ENCODE assay signal across 8 cellular contexts in the genomic region with DNA sequence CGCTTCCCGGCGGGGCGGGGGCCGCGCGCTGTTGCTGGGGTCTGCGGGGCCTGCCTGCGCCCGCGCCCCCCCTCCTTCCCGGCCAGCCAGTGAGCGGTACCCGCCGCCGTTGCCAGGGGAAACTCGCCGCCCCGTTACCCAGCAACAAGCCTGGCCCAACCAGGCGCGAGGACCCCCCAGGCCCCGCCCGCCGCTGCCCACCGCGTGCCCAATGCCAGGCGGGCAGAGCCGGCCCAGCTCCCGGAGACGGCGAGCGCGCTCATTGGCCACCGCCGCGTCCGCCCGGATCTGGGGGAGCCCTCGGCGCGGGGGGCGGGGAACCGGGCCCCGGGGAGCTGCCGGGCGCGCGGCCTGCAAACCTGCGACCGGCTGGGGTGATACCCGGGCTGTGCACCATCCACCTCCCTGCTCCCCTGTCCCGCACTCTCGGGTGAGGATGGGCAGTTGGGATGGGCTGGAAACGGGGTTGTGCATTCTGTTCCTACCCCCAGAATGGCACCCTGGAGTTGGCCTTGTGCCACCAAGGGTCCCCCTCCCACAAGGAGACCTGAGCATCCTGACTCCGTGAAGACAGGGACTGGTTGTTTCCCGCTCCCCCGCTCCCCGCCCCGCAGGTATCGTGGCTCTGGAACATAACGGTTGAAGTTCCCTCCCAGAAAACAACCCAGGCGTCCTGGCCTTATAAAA. TPM values are rescaled to one million over a fixed set of nuclear protein-coding genes. Genes with fewer than 3 reads are reported as not detected.
DNase-seq lines count a peak whose midpoint lies in the region; ATAC-seq and TF ChIP-seq lines count a peak whose summit lies in the region.

No MANE protein-coding gene starts in this region.

- peaks cover 31% of the 10 kb centered on the region for H3K4me1 Mint-ChIP-seq in CD8-positive, alpha-beta T cell (ENCODE audit: low read depth)
- peaks cover 22% of the 10 kb centered on the region for H3K4me1 Mint-ChIP-seq in activated CD4-positive, alpha-beta memory T cell treated with anti-CD3 and anti-CD28 coated beads, Interleukin-2, amount 10 ng/mL, durations not matched to agents 7 days and 5 days
- H3K4me1 Mint-ChIP-seq in endodermal cell, result peaks cover 3% of the 10 kb centered on the region
- H3K4me1 Mint-ChIP-seq in naive B cell, result peaks cover 5 to 28% (median 6%) of the 10 kb centered on the region in 3 donors

- peak overlapping the region; percentile 31 for H3K4me3 ChIP-seq in CD8-positive, alpha-beta T cell (ENCODE audit: low read depth, low read length)
- no peak overlapping the region for H3K4me3 ChIP-seq in endodermal cell (ENCODE audit: low read length)
- H3K4me3 ChIP-seq in aorta (ENCODE audit: low read length in 2 of 2), result no peak overlapping the region

- peak; percentile 13 for ATAC-seq in CD8-positive, alpha-beta T cell
- ATAC-seq in naive B cell (ENCODE audit: low read depth in 2 of 2) (peak; percentile 38 to 39), aorta (ENCODE audit: low FRiP score) (no peak)

- H3K36me3 Mint-ChIP-seq in CD8-positive, alpha-beta T cell, result no peaks in the 10 kb centered on the region
- H3K36me3 Mint-ChIP-seq in activated CD4-positive, alpha-beta memory T cell treated with anti-CD3 and anti-CD28 coated beads, Interleukin-2, amount 10 ng/mL, durations not matched to agents 7 days and 5 days (ENCODE audit: low read depth), result no peaks in the 10 kb centered on the region
- H3K36me3 Mint-ChIP-seq in endodermal cell (ENCODE audit: low read depth) (no peaks in the 10 kb centered on the region), naive B cell (peaks cover 0 to 4% of the 10 kb centered on the region in 2 donors)

- peak overlapping the region; percentile 14 for H3K27ac ChIP-seq in CD8-positive, alpha-beta T cell (ENCODE audit: low read depth, low read length)
- H3K27ac ChIP-seq in endodermal cell (ENCODE audit: low read depth, low read length) (no peak overlapping the region), aorta (ENCODE audit: low read depth in 1 of 2, low read length in 2 of 2) (no peak overlapping the region)

- peaks cover 49% of the 10 kb centered on the region for H3K4me1 ChIP-seq in CD8-positive, alpha-beta T cell (ENCODE audit: insufficient read depth, low read length)
- peaks cover 6% of the 10 kb centered on the region for H3K4me1 ChIP-seq in endodermal cell (ENCODE audit: control insufficient read depth, insufficient read depth, low read length)
- no peaks in the 10 kb centered on the region for H3K4me1 ChIP-seq in aorta (ENCODE audit: control insufficient read depth in 1 of 2, insufficient read depth in 2 of 2, low read length in 2 of 2)

- no peaks in the 10 kb centered on the region for H3K36me3 ChIP-seq in CD8-positive, alpha-beta T cell (ENCODE audit: insufficient read depth, low read length)
- no peaks in the 10 kb centered on the region for H3K36me3 ChIP-seq in endodermal cell (ENCODE audit: control insufficient read depth, insufficient read depth, low read length)
- H3K36me3 ChIP-seq in aorta (ENCODE audit: control insufficient read depth in 1 of 2, insufficient read depth in 2 of 2, low read length in 1 of 2), result no peaks in the 10 kb centered on the region

- peak; percentile 30 to 77 (median 64) for DNase-seq in CD8-positive, alpha-beta T cell
- DNase-seq in NCI-H1105 (lab: John Stamatoyannopoulos, UW) (peak; percentile 89), endodermal cell (peak; percentile 87), naive B cell (peak; percentile 62), aorta (peak; percentile 83 to 93), HCEC 1CT (no peak), NCI-H2029 (lab: John Stamatoyannopoulos, UW) (no peak)
- DNase-seq in activated CD4-positive, alpha-beta memory T cell treated with anti-CD3 and anti-CD28 coated beads, Interleukin-2, amount 10 ng/mL, durations not matched to agents 7 days and 5 days, result peak; percentile 61

- CTCF ChIA-PET in CD8-positive, alpha-beta T cell (lab: Charles Lee), result interaction anchor here (1.3 to 3.7 kb wide), 4 partner anchors 8 to 29 kb away, joined by 3 to 21 read pairs (median 7); no protein-coding TSS in a partner anchor
- CTCF ChIA-PET in activated CD4-positive, alpha-beta memory T cell treated with anti-CD3 and anti-CD28 coated beads, Interleukin-2, amount 10 ng/mL, durations not matched to agents 7 days and 5 days (lab: Charles Lee), result interaction anchor here (1.4 to 1.5 kb wide), 2 partner anchors 8 to 29 kb away, joined by 3 read pairs; no protein-coding TSS in a partner anchor

- 5 to 9% methylated on average over 15 to 62 of the region's 62 CpGs for WGBS in endodermal cell (ENCODE audit: insufficient coverage in 1 of 2, insufficient read length in 1 of 2), 2 experiments
- WGBS in aorta, 2 donors, result 2% methylated on average over 37 to 62 of the region's 62 CpGs

- H3K27ac Mint-ChIP-seq in CD8-positive, alpha-beta T cell, result no peak overlapping the region
- H3K27ac Mint-ChIP-seq in activated CD4-positive, alpha-beta memory T cell treated with anti-CD3 and anti-CD28 coated beads, Interleukin-2, amount 10 ng/mL, durations not matched to agents 7 days and 5 days, result no peak overlapping the region
- no peak overlapping the region for H3K27ac Mint-ChIP-seq in endodermal cell
- peak overlapping the region in 2 of 6 donors; percentile 61 to 85 for H3K27ac Mint-ChIP-seq in naive B cell

- no peaks in the 10 kb centered on the region for H3K9me3 Mint-ChIP-seq in CD8-positive, alpha-beta T cell
- no peaks in the 10 kb centered on the region for H3K9me3 Mint-ChIP-seq in activated CD4-positive, alpha-beta memory T cell treated with anti-CD3 and anti-CD28 coated beads, Interleukin-2, amount 10 ng/mL, durations not matched to agents 7 days and 5 days
- no peaks in the 10 kb centered on the region for H3K9me3 Mint-ChIP-seq in endodermal cell
- peaks cover 0 to 4% (median 0%) of the 10 kb centered on the region in 7 donors for H3K9me3 Mint-ChIP-seq in naive B cell

- intact Hi-C loops in CD8-positive, alpha-beta T cell (cut with DNase I, micrococcal nuclease), result loop anchor here in 1 of 2 experiments (1.0 kb wide), 1 partner anchor 8 kb away; a partner anchor contains a TSS
- intact Hi-C loops in aorta (cut with DNase I), result loop anchor here in 1 of 2 donors (10.0 kb wide), 2 partner anchors 45 to 165 kb away; no protein-coding TSS in a partner anchor

- H3K27me3 Mint-ChIP-seq in CD8-positive, alpha-beta T cell (ENCODE audit: low read depth), result no peaks in the 10 kb centered on the region
- H3K27me3 Mint-ChIP-seq in activated CD4-positive, alpha-beta memory T cell treated with anti-CD3 and anti-CD28 coated beads, Interleukin-2, amount 10 ng/mL, durations not matched to agents 7 days and 5 days, result peaks cover 11% of the 10 kb centered on the region
- H3K27me3 Mint-ChIP-seq in endodermal cell (ENCODE audit: insufficient read depth) (peaks cover 37% of the 10 kb centered on the region), naive B cell (peaks cover 7 to 26% (median 12%) of the 10 kb centered on the region in 3 donors)

- TF ChIP-seq CTCF in CD8-positive, alpha-beta T cell (IDR thresholded peaks at IDR 0.05), result no peak
- no peak for TF ChIP-seq CTCF in endodermal cell (conservative IDR thresholded peaks at IDR 0.05)

- POLR2A ChIA-PET in CD8-positive, alpha-beta T cell (lab: Charles Lee), result interaction anchor here (0.7 to 2.2 kb wide), 4 partner anchors 13 to 85 kb away, joined by 3 to 9 read pairs (median 5); no protein-coding TSS in a partner anchor
- POLR2A ChIA-PET in activated CD4-positive, alpha-beta memory T cell treated with anti-CD3 and anti-CD28 coated beads, Interleukin-2, amount 10 ng/mL, durations not matched to agents 7 days and 5 days (lab: Charles Lee), result interaction anchor here (0.9 to 2.7 kb wide), 12 partner anchors 8 to 639 kb away, joined by 3 to 18 read pairs (median 4); a partner anchor contains a TSS

- no peaks in the 10 kb centered on the region for H3K27me3 ChIP-seq in CD8-positive, alpha-beta T cell (ENCODE audit: insufficient read depth, low read length)
- H3K27me3 ChIP-seq in endodermal cell (ENCODE audit: control insufficient read depth, insufficient read depth, low read length, poor library complexity, severe bottlenecking) (peaks cover 44% of the 10 kb centered on the region), aorta (ENCODE audit: control insufficient read depth in 1 of 2, insufficient read depth in 2 of 2, low read length in 1 of 2) (no peaks in the 10 kb centered on the region)

- no peak overlapping the region for H3K9ac ChIP-seq in endodermal cell (ENCODE audit: extremely low read depth, low read length, poor library complexity, severe bottlenecking)

- peak overlapping the region; percentile 35 for H3K4me3 Mint-ChIP-seq in CD8-positive, alpha-beta T cell
- no peak overlapping the region for H3K4me3 Mint-ChIP-seq in activated CD4-positive, alpha-beta memory T cell treated with anti-CD3 and anti-CD28 coated beads, Interleukin-2, amount 10 ng/mL, durations not matched to agents 7 days and 5 days
- H3K4me3 Mint-ChIP-seq in endodermal cell (peak overlapping the region; percentile 38), naive B cell (peak overlapping the region in 5 of 8 donors; percentile 16 to 80 (median 59))

- H3K9me3 ChIP-seq in CD8-positive, alpha-beta T cell (ENCODE audit: low read length), result no peaks in the 10 kb centered on the region
- H3K9me3 ChIP-seq in endodermal cell (ENCODE audit: control insufficient read depth, low read length), result no peaks in the 10 kb centered on the region
- H3K9me3 ChIP-seq in aorta (ENCODE audit: control insufficient read depth, low read length), result no peaks in the 10 kb centered on the region

RNA-seq across cellular contexts. Expression of a gene that starts 8.8 kb away (rescaled TPM):
- total RNA-seq in CD8-positive, alpha-beta T cell, result 10 to 100 TPM; 29.3 to 30.2 TPM
- 10 to 100 TPM; 17.3 to 19.0 TPM for total RNA-seq in activated CD4-positive, alpha-beta memory T cell treated with anti-CD3 and anti-CD28 coated beads, Interleukin-2, amount 10 ng/mL, durations not matched to agents 7 days and 5 days
- total RNA-seq in endodermal cell (10 to 100 TPM in 1 of 2 donors, 1 to 10 TPM in 1; 8.8 to 13.4 TPM), aorta (1 to 10 TPM; 8.0 to 8.6 TPM)
- 25.1 TPM for polyA plus RNA-seq in endodermal cell (2013, experiment 1 of 2)
- polyA plus RNA-seq in endodermal cell (2013, experiment 2 of 2), result 23.6 TPM
- polyA plus RNA-seq in naive B cell (ENCODE audit: low read depth in 6 of 6) (1 to 10 TPM in 2 of 6 donors, under 1 TPM in 4; 0.32 to 1.4 (median 0.70) TPM), aorta (1 to 10 TPM; 6.1 TPM)

RNA-seq across cellular contexts. Expression of a gene that starts 16.6 kb away (rescaled TPM):
- total RNA-seq in CD8-positive, alpha-beta T cell, result 10 to 100 TPM; 53.7 to 59.0 TPM
- 10 to 100 TPM; 29.9 to 30.2 TPM for total RNA-seq in activated CD4-positive, alpha-beta memory T cell treated with anti-CD3 and anti-CD28 coated beads, Interleukin-2, amount 10 ng/mL, durations not matched to agents 7 days and 5 days
- 10 to 100 TPM; 33.8 to 46.2 TPM for total RNA-seq in endodermal cell
- 25.5 TPM for polyA plus RNA-seq in endodermal cell (2013, experiment 1 of 2)
- polyA plus RNA-seq in endodermal cell (2013, experiment 2 of 2), result 23.5 TPM
- 10 to 100 TPM in 2 of 6 donors, 1 to 10 TPM in 4; 7.8 to 13.2 (median 8.8) TPM for polyA plus RNA-seq in naive B cell (ENCODE audit: low read depth in 6 of 6)
- total RNA-seq in aorta, result 10 to 100 TPM; 43.4 to 43.8 TPM
- polyA plus RNA-seq in aorta, result 10 to 100 TPM; 20.7 to 35.8 TPM

RNA-seq across cellular contexts. Expression of a gene that starts 34.9 kb away (rescaled TPM):
- 10 to 100 TPM; 12.4 to 14.7 TPM for total RNA-seq in CD8-positive, alpha-beta T cell
- 10 to 100 TPM; 12.6 to 13.9 TPM for total RNA-seq in activated CD4-positive, alpha-beta memory T cell treated with anti-CD3 and anti-CD28 coated beads, Interleukin-2, amount 10 ng/mL, durations not matched to agents 7 days and 5 days
- total RNA-seq in endodermal cell, result 10 to 100 TPM in 1 of 2 donors, 1 to 10 TPM in 1; 8.7 to 11.5 TPM
- 14.7 TPM for polyA plus RNA-seq in endodermal cell (2013, experiment 1 of 2)
- polyA plus RNA-seq in endodermal cell (2013, experiment 2 of 2), result 15.5 TPM
- polyA plus RNA-seq in naive B cell (ENCODE audit: low read depth in 6 of 6), result 1 to 10 TPM; 3.9 to 7.7 (median 5.6) TPM
- 10 to 100 TPM; 26.2 to 48.0 TPM for total RNA-seq in aorta
- 10 to 100 TPM in 1 of 2 donors, 1 to 10 TPM in 1; 5.4 to 81.7 TPM for polyA plus RNA-seq in aorta

Comparison
In these comparisons a context has a peak if more than half of its experiments do, and no peak if none do; other contexts are left out.
1. DNase-seq: peak in CD8-positive, alpha-beta T cell (7 of 7), NCI-H1105 (single experiment), activated CD4-positive, alpha-beta memory T cell treated with anti-CD3 and anti-CD28 coated beads, Interleukin-2, amount 10 ng/mL, durations not matched to agents 7 days and 5 days (single experiment), endodermal cell (single experiment), naive B cell (single experiment) and aorta (2 of 2); none in HCEC 1CT (single experiment) and NCI-H2029 (single experiment).